In genomic region chr2:133054297-133054696, GRCh38 we compare ENCODE assay signal across 22 cellular contexts.
DNase-seq lines count a peak whose midpoint lies in the region; ATAC-seq and TF ChIP-seq lines count a peak whose summit lies in the region.
"Had no signal": no experiment of that assay in that cellular context is flagged by ENCODE, and none has a peak within 500 bp of the region (broad histone marks: within the 10 kb centered on the region; RNA-seq: fewer than 3 reads in every experiment).

No MANE protein-coding gene starts in this region.

- no peaks in the 10 kb centered on the region for H3K27me3 Mint-ChIP-seq in WTC11 (ENCODE audit: low read depth)
- no peaks in the 10 kb centered on the region for H3K27me3 Mint-ChIP-seq in activated CD8-positive, alpha-beta T cell treated with anti-CD3 and anti-CD28 coated beads, Interleukin-2, amount 10 ng/mL, durations not matched to agents 7 days and 5 days (ENCODE audit: low read depth)
- H3K27me3 Mint-ChIP-seq: stimulated activated naive CD8-positive, alpha-beta T cell treated with anti-CD3 and anti-CD28 coated beads, Interleukin-15, amount 100 ng/mL, for 72 hours had no signal

- no peak overlapping the region for H2BK120ac ChIP-seq in mesendoderm (ENCODE audit: low read depth, low read length)

- H3K27ac Mint-ChIP-seq in WTC11 = no peak overlapping the region
- no peak overlapping the region for H3K27ac Mint-ChIP-seq in activated CD8-positive, alpha-beta T cell treated with anti-CD3 and anti-CD28 coated beads, Interleukin-2, amount 10 ng/mL, durations not matched to agents 7 days and 5 days
- H3K27ac Mint-ChIP-seq: stimulated activated naive CD8-positive, alpha-beta T cell treated with anti-CD3 and anti-CD28 coated beads, Interleukin-15, amount 100 ng/mL, for 72 hours had no signal

- no peak for TF ChIP-seq POLR2A in ovary (IDR thresholded peaks at IDR 0.05)

- WGBS in mesendoderm (ENCODE audit: extremely low coverage, insufficient coverage, low lambda C conversion rate) = no CpG with 5 or more reads among the region's 3 CpGs
- 22 to 33% (median 33%) methylated on average over 3 of the region's 3 CpGs for WGBS in ovary, 3 donors

- H3K23ac ChIP-seq in mesendoderm (ENCODE audit: low read length) = no peak overlapping the region

- no peak overlapping the region for H3K9ac ChIP-seq in mesendoderm (ENCODE audit: low read length)

- no peak overlapping the region for H3K4me2 ChIP-seq in mesendoderm (ENCODE audit: low read length)
- H3K4me2 ChIP-seq: A549 had no signal

- no peak overlapping the region for H3K4ac ChIP-seq in mesendoderm (ENCODE audit: low read depth, low read length)

- no peaks in the 10 kb centered on the region for H3K36me3 Mint-ChIP-seq in WTC11
- H3K36me3 Mint-ChIP-seq in activated CD8-positive, alpha-beta T cell treated with anti-CD3 and anti-CD28 coated beads, Interleukin-2, amount 10 ng/mL, durations not matched to agents 7 days and 5 days (ENCODE audit: low read depth) = no peaks in the 10 kb centered on the region

- H3K79me1 ChIP-seq in mesendoderm (ENCODE audit: low read length) = no peaks in the 10 kb centered on the region

- H4K5ac ChIP-seq in mesendoderm (ENCODE audit: low read length) = no peak overlapping the region

- H3K36me3 ChIP-seq in mesendoderm (ENCODE audit: control insufficient read depth, insufficient read depth, low read length) = no peaks in the 10 kb centered on the region
- H3K36me3 ChIP-seq in ovary = no peaks in the 10 kb centered on the region
- H3K36me3 ChIP-seq: spleen, tibial nerve had no signal

- H3K18ac ChIP-seq in mesendoderm (ENCODE audit: low read length) = no peak overlapping the region

- DNase-seq in AG10803 (ENCODE audit: low read depth) (peak; percentile 32), WTC11 (ENCODE audit: low spot score) (peak; percentile 13), fibroblast of the aortic adventitia (ENCODE audit: low read depth) (peak; percentile 70), mesendoderm (peak; percentile 90), cortex of kidney (lab: John Stamatoyannopoulos, UW) (no peak), SW 1271 (lab: John Stamatoyannopoulos, UW) (no peak), ovary (no peak)
- DNase-seq in activated CD8-positive, alpha-beta T cell treated with anti-CD3 and anti-CD28 coated beads, Interleukin-2, amount 10 ng/mL, durations not matched to agents 7 days and 5 days = no peak
- DNase-seq: activated CD4-positive, alpha-beta T cell treated with anti-CD3 and anti-CD28 coated beads, Interleukin-2, amount 50 U/mL, for 48 hours; activated effector memory CD4-positive, alpha-beta T cell treated with anti-CD3 and anti-CD28 coated beads, Interleukin-2, amount 50 U/mL, for 16 hours; dermis blood vessel endothelial cell; H7; mammary epithelial cell; NCI-H1436 treated with DMSO at 0.1 percent for 48 hours; NCI-H524; spleen; stimulated activated CD4-positive, alpha-beta T cell treated with anti-CD3 and anti-CD28 coated beads, Interleukin-4, amount 100 ng/mL, for 24 hours; stimulated activated naive CD8-positive, alpha-beta T cell treated with anti-CD3 and anti-CD28 coated beads, Interleukin-15, amount 100 ng/mL, for 72 hours had no signal

- no peak overlapping the region for H4K8ac ChIP-seq in mesendoderm (ENCODE audit: low read depth, low read length)

- H2AK5ac ChIP-seq in mesendoderm (ENCODE audit: low read length) = no peak overlapping the region

- POLR2A ChIA-PET in WTC11 (lab: Charles Lee) = no interaction called here
- POLR2A ChIA-PET in activated CD8-positive, alpha-beta T cell treated with anti-CD3 and anti-CD28 coated beads, Interleukin-2, amount 10 ng/mL, durations not matched to agents 7 days and 5 days (lab: Charles Lee) = no interaction called here

- no peak overlapping the region for H2BK5ac ChIP-seq in mesendoderm (ENCODE audit: low read length)

- H3K27me3 ChIP-seq in mesendoderm (ENCODE audit: insufficient read depth, low read length, poor library complexity) (no peaks in the 10 kb centered on the region), ovary (no peaks in the 10 kb centered on the region)
- H3K27me3 ChIP-seq: spleen, tibial nerve had no signal

- H2BK15ac ChIP-seq in mesendoderm (replicated peaks; ENCODE audit: low read depth) = no peak overlapping the region

- TF ChIP-seq EP300 in ovary (IDR thresholded peaks at IDR 0.05) = no peak

- H3K79me2 ChIP-seq in mesendoderm (ENCODE audit: control insufficient read depth, insufficient read depth, low read length) = no peaks in the 10 kb centered on the region

- ATAC-seq in WTC11 = peak; percentile 84
- no peak for ATAC-seq in activated CD8-positive, alpha-beta T cell treated with anti-CD3 and anti-CD28 coated beads, Interleukin-2, amount 10 ng/mL, durations not matched to agents 7 days and 5 days
- ATAC-seq: A549; stimulated activated naive CD8-positive, alpha-beta T cell treated with anti-CD3 and anti-CD28 coated beads, Interleukin-15, amount 100 ng/mL, for 72 hours had no signal

- peaks cover 23% of the 10 kb centered on the region for H3K4me1 Mint-ChIP-seq in WTC11
- no peaks in the 10 kb centered on the region for H3K4me1 Mint-ChIP-seq in activated CD8-positive, alpha-beta T cell treated with anti-CD3 and anti-CD28 coated beads, Interleukin-2, amount 10 ng/mL, durations not matched to agents 7 days and 5 days (ENCODE audit: low read depth)
- H3K4me1 Mint-ChIP-seq: stimulated activated naive CD8-positive, alpha-beta T cell treated with anti-CD3 and anti-CD28 coated beads, Interleukin-15, amount 100 ng/mL, for 72 hours had no signal

- CTCF ChIA-PET in WTC11 (lab: Charles Lee) = no interaction called here
- CTCF ChIA-PET in activated CD8-positive, alpha-beta T cell treated with anti-CD3 and anti-CD28 coated beads, Interleukin-2, amount 10 ng/mL, durations not matched to agents 7 days and 5 days (lab: Charles Lee) = no interaction called here

- intact Hi-C loops in ovary (cut with DNase I) = no loop called here

- H3K4me1 ChIP-seq in mesendoderm (ENCODE audit: control insufficient read depth, low read depth, low read length) (no peaks in the 10 kb centered on the region), ovary (ENCODE audit: insufficient read depth) (no peaks in the 10 kb centered on the region)
- H3K4me1 ChIP-seq: A549, spleen, tibial nerve had no signal

- H3K4me3 ChIP-seq in AG10803 (ENCODE audit: low read length) = no peak overlapping the region
- no peak overlapping the region for H3K4me3 ChIP-seq in fibroblast of the aortic adventitia (ENCODE audit: low read depth, low read length)
- H3K4me3 ChIP-seq in mesendoderm (ENCODE audit: low read length) = no peak overlapping the region
- no peak overlapping the region for H3K4me3 ChIP-seq in ovary
- H3K4me3 ChIP-seq: A549, spleen, tibial nerve had no signal

- H3K4me3 Mint-ChIP-seq in WTC11 = no peak overlapping the region
- H3K4me3 Mint-ChIP-seq in activated CD8-positive, alpha-beta T cell treated with anti-CD3 and anti-CD28 coated beads, Interleukin-2, amount 10 ng/mL, durations not matched to agents 7 days and 5 days = no peak overlapping the region
- H3K4me3 Mint-ChIP-seq: stimulated activated naive CD8-positive, alpha-beta T cell treated with anti-CD3 and anti-CD28 coated beads, Interleukin-15, amount 100 ng/mL, for 72 hours had no signal

- H3K27ac ChIP-seq in mesendoderm (ENCODE audit: low read depth, low read length) (no peak overlapping the region), ovary (no peak overlapping the region)
- H3K27ac ChIP-seq: A549, C4-2B, RWPE1, spleen, tibial nerve had no signal

- H3K9me3 Mint-ChIP-seq in WTC11 = no peaks in the 10 kb centered on the region
- no peaks in the 10 kb centered on the region for H3K9me3 Mint-ChIP-seq in activated CD8-positive, alpha-beta T cell treated with anti-CD3 and anti-CD28 coated beads, Interleukin-2, amount 10 ng/mL, durations not matched to agents 7 days and 5 days (ENCODE audit: insufficient read depth)

- TF ChIP-seq CTCF in AG10803 (conservative IDR thresholded peaks at IDR 0.05; ENCODE audit: low read length) = no peak
- TF ChIP-seq CTCF in WTC11 (IDR thresholded peaks at IDR 0.05) = no peak
- no peak for TF ChIP-seq CTCF in fibroblast of the aortic adventitia (IDR thresholded peaks at IDR 0.05; ENCODE audit: insufficient read depth, low read length)
- no peak for TF ChIP-seq CTCF in ovary (IDR thresholded peaks at IDR 0.05)

- H3K9me3 ChIP-seq in ovary = no peaks in the 10 kb centered on the region
- H3K9me3 ChIP-seq: A549, spleen, tibial nerve had no signal

- H3K56ac ChIP-seq in mesendoderm (ENCODE audit: low read length) = no peak overlapping the region

TF ChIP-seq in WTC11, 78 proteins besides CTCF, POLR2A, EP300 and RAD21 (continues in another document):
- TF ChIP-seq FOXP4 (CRISPR knock-in tag; IDR thresholded peaks at IDR 0.05) (no peak), USF2 (CRISPR knock-in tag; IDR thresholded peaks at IDR 0.05) (no peak), ZNF219 (CRISPR knock-in tag; IDR thresholded peaks at IDR 0.05; ENCODE audit: borderline replicate concordance) (no peak)

Comparison
In these comparisons a context has a peak if more than half of its experiments do, and no peak if none do; other contexts are left out.
1. DNase-seq: peak in AG10803 (single experiment), WTC11 (single experiment), fibroblast of the aortic adventitia (single experiment) and mesendoderm (single experiment); none in cortex of kidney (single experiment), SW 1271 (0 of 2), ovary (0 of 5) and activated CD8-positive, alpha-beta T cell treated with anti-CD3 and anti-CD28 coated beads, Interleukin-2, amount 10 ng/mL, durations not matched to agents 7 days and 5 days (single experiment).